Comparison of ENCODE assay signal across 16 cellular contexts in the genomic region with DNA sequence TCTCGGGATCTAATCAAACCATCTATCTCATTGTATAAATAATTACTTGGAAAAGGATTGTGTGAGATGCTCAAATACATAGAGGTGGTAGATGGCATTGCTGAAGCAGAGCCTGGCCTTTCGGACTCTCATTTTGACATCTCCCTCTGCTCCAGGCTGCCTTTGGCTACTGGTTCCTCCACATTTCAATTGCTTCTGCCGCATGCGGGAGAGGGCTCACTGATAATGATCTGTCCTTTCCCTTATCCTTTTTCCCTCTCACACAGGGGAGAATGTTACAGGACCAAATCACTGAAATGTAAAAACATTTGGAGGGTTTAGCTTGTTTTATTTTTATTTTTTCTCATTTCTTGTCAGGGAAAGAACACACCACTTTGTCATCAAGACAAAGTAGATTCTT.
DNase-seq lines count a peak whose midpoint lies in the region.
"Had no signal": no experiment of that assay in that cellular context is flagged by ENCODE, and none has a peak within 500 bp of the region (broad histone marks: within the 10 kb centered on the region; RNA-seq: fewer than 3 reads in every experiment).

No MANE protein-coding gene starts in this region.

- peak; percentile 14 for DNase-seq in ELF-1 (ENCODE audit: low read depth, low spot score)
- DNase-seq in globus pallidus (ENCODE audit: low spot score), result peak; percentile 28
- DNase-seq in mesendoderm, result peak; percentile 26
- peak in 3 of 49 donors; percentile 0 to 5 (median 1) for DNase-seq in substantia nigra (lab: John Stamatoyannopoulos, UW)
- no peak for DNase-seq in NOMO-1 (lab: John Stamatoyannopoulos, UW; ENCODE audit: unreplicated experiment in 2 of 2)
- DNase-seq in stimulated activated CD4-positive, alpha-beta T cell treated with anti-CD3 and anti-CD28 coated beads, Interleukin-4, amount 100 ng/mL, for 1 hour, result no peak
- no peak for DNase-seq in DMS153 treated with DMSO at 0.1 percent for 48 hours (lab: John Stamatoyannopoulos, UW; ENCODE audit: unreplicated experiment)
- DNase-seq: BE2C; C1 segment of cervical spinal cord; Caco-2; CD4-positive, CD25-positive, alpha-beta regulatory T cell; DMS79; GF-D8; GM23248 had no signal

- no CpG with 5 or more reads among the region's 4 CpGs for WGBS in mesendoderm (ENCODE audit: extremely low coverage, insufficient coverage, low lambda C conversion rate)

- no peaks in the 10 kb centered on the region for H3K27me3 ChIP-seq in mesendoderm (ENCODE audit: insufficient read depth, low read length, poor library complexity)
- H3K27me3 ChIP-seq: BE2C had no signal

- no peak overlapping the region for H3K9ac ChIP-seq in mesendoderm (ENCODE audit: low read length)
- H3K9ac ChIP-seq: GM23248 had no signal

- H3K36me3 ChIP-seq in mesendoderm (ENCODE audit: control insufficient read depth, insufficient read depth, low read length), result no peaks in the 10 kb centered on the region
- H3K36me3 ChIP-seq: BE2C, HAP-1 had no signal

- H2BK15ac ChIP-seq in mesendoderm (replicated peaks; ENCODE audit: low read depth), result no peak overlapping the region

- H2AK5ac ChIP-seq in mesendoderm (ENCODE audit: low read length), result no peak overlapping the region

- H3K27ac ChIP-seq in mesendoderm (ENCODE audit: low read depth, low read length) (no peak overlapping the region), substantia nigra (ENCODE audit: low read depth, low read length, poor library complexity, severe bottlenecking) (peak overlapping the region; percentile 6)
- H3K27ac ChIP-seq: GM23248 had no signal

- H3K4ac ChIP-seq in mesendoderm (ENCODE audit: low read depth, low read length), result no peak overlapping the region

- H3K56ac ChIP-seq in mesendoderm (ENCODE audit: low read length), result no peak overlapping the region

- no peaks in the 10 kb centered on the region for H3K4me1 ChIP-seq in mesendoderm (ENCODE audit: control insufficient read depth, low read depth, low read length)
- H3K4me1 ChIP-seq: BE2C, Caco-2, HAP-1 had no signal

- no peak overlapping the region for H3K4me2 ChIP-seq in mesendoderm (ENCODE audit: low read length)

- no peak overlapping the region for H3K18ac ChIP-seq in mesendoderm (ENCODE audit: low read length)

- H4K8ac ChIP-seq in mesendoderm (ENCODE audit: low read depth, low read length), result no peak overlapping the region

- H2BK120ac ChIP-seq in mesendoderm (ENCODE audit: low read depth, low read length), result no peak overlapping the region

- H2BK5ac ChIP-seq in mesendoderm (ENCODE audit: low read length), result no peak overlapping the region

- H3K4me3 ChIP-seq in mesendoderm (ENCODE audit: low read length), result no peak overlapping the region
- H3K4me3 ChIP-seq: GM12878, GM23248, HAP-1 had no signal

- H3K23ac ChIP-seq in mesendoderm (ENCODE audit: low read length), result no peak overlapping the region

- no peaks in the 10 kb centered on the region for H3K79me1 ChIP-seq in mesendoderm (ENCODE audit: low read length)

- no peak overlapping the region for H4K5ac ChIP-seq in mesendoderm (ENCODE audit: low read length)

- no peaks in the 10 kb centered on the region for H3K79me2 ChIP-seq in mesendoderm (ENCODE audit: control insufficient read depth, insufficient read depth, low read length)

Comparison
In these comparisons a context has a peak if more than half of its experiments do, and no peak if none do; other contexts are left out.
1. DNase-seq: peak in ELF-1 (single experiment), globus pallidus (single experiment) and mesendoderm (single experiment); none in NOMO-1 (0 of 2), stimulated activated CD4-positive, alpha-beta T cell treated with anti-CD3 and anti-CD28 coated beads, Interleukin-4, amount 100 ng/mL, for 1 hour (single experiment) and DMS153 treated with DMSO at 0.1 percent for 48 hours (single experiment).